In genomic region chr9:88310310-88310980, GRCh38 we compare ENCODE assay signal across 1 cellular context.
TF ChIP-seq lines count a peak whose summit lies in the region.

No MANE protein-coding gene starts in this region.

TF ChIP-seq in K562, 482 proteins besides CTCF, POLR2A, EP300 and RAD21 (continued from another document):
- no peak for TF ChIP-seq ZNF655 (CRISPR knock-in tag; IDR thresholded peaks at IDR 0.05)
- no peak for TF ChIP-seq USF1 (CRISPR knock-in tag; IDR thresholded peaks at IDR 0.05)
- TF ChIP-seq PRDM10 (IDR thresholded peaks at IDR 0.05; ENCODE audit: partially characterized antibody) = peak; percentile 82
- no peak for TF ChIP-seq EWSR1 (IDR thresholded peaks at IDR 0.05; ENCODE audit: borderline replicate concordance, low read depth, partially characterized antibody)
- TF ChIP-seq HMGN3 (IDR thresholded peaks at IDR 0.05; ENCODE audit: borderline replicate concordance, extremely low read depth, insufficient read length, low read depth, low read length) = no peak
- no peak for TF ChIP-seq CBFA2T3 (IDR thresholded peaks at IDR 0.05)
- no peak for TF ChIP-seq HDAC2 (IDR thresholded peaks at IDR 0.05)
- no peak for TF ChIP-seq SLC30A9 (CRISPR knock-in tag; IDR thresholded peaks at IDR 0.05)
- peak; percentile 81; the same call in 1 of the 2 replicates for TF ChIP-seq MTA1 (IDR thresholded peaks at IDR 0.05; ENCODE audit: borderline replicate concordance)
- peak; percentile 85 for TF ChIP-seq CREM (IDR thresholded peaks at IDR 0.05; ENCODE audit: low read depth)
- TF ChIP-seq MLLT1 (IDR thresholded peaks at IDR 0.05) = no peak
- no peak for TF ChIP-seq MEF2A (IDR thresholded peaks at IDR 0.05; ENCODE audit: control insufficient read depth, low read depth, low read length)
- TF ChIP-seq BMI1 (IDR thresholded peaks at IDR 0.05; ENCODE audit: low read length) = no peak
- peak; percentile 42; the same call in 1 of the 2 replicates for TF ChIP-seq CREB1 (IDR thresholded peaks at IDR 0.05)
- peak; percentile 71 for TF ChIP-seq CREB1 (CRISPR knock-in tag; IDR thresholded peaks at IDR 0.05)
- peak; percentile 56; the same call in 1 of the 2 replicates for TF ChIP-seq SPI1 (IDR thresholded peaks at IDR 0.05; ENCODE audit: borderline replicate concordance, low read depth, low read length)
- TF ChIP-seq ZNF23 (CRISPR knock-in tag; IDR thresholded peaks at IDR 0.05) = no peak
- TF ChIP-seq LARP7 (IDR thresholded peaks at IDR 0.05) = no peak
- no peak for TF ChIP-seq ID3 (CRISPR knock-in tag; IDR thresholded peaks at IDR 0.05)
- no peak for TF ChIP-seq ID3 (tag; IDR thresholded peaks at IDR 0.05)
- TF ChIP-seq RBM17 (IDR thresholded peaks at IDR 0.05; ENCODE audit: borderline replicate concordance, low read depth, low read length) = no peak
- TF ChIP-seq IRF1 (CRISPR knock-in tag; IDR thresholded peaks at IDR 0.05; ENCODE audit: borderline replicate concordance) = no peak
- TF ChIP-seq E2F4 (CRISPR knock-in tag; IDR thresholded peaks at IDR 0.05; ENCODE audit: low read depth) = no peak
- TF ChIP-seq TFAP4 (CRISPR knock-in tag; IDR thresholded peaks at IDR 0.05; ENCODE audit: borderline replicate concordance) = peak; percentile 62
- TF ChIP-seq ZNF668 (CRISPR knock-in tag; IDR thresholded peaks at IDR 0.05) = no peak
- no peak for TF ChIP-seq BACH1 (tag; IDR thresholded peaks at IDR 0.05)
- no peak for TF ChIP-seq TAF15 (IDR thresholded peaks at IDR 0.05; ENCODE audit: low read depth, low read length)
- no peak for TF ChIP-seq MEF2D (tag; conservative IDR thresholded peaks at IDR 0.05; ENCODE audit: low read depth)
- no peak for TF ChIP-seq ILF3 (IDR thresholded peaks at IDR 0.05; ENCODE audit: borderline replicate concordance)
- TF ChIP-seq GMEB1 (CRISPR knock-in tag; IDR thresholded peaks at IDR 0.05) = no peak
- TF ChIP-seq GTF3C2 (IDR thresholded peaks at IDR 0.05; ENCODE audit: borderline replicate concordance, extremely low read depth, insufficient read length) = no peak
- no peak for TF ChIP-seq STAT5B (CRISPR knock-in tag; IDR thresholded peaks at IDR 0.05)
- TF ChIP-seq NELFE (IDR thresholded peaks at IDR 0.05; ENCODE audit: insufficient read depth, insufficient read length) = no peak
- TF ChIP-seq ZNF75A (CRISPR knock-in tag; IDR thresholded peaks at IDR 0.05) = no peak
- TF ChIP-seq SMARCC2 (IDR thresholded peaks at IDR 0.05; ENCODE audit: low read depth) = no peak
- 0 out of 2 replicates have a peak, but pooled peaks have one; percentile 51 for TF ChIP-seq ZBTB12 (CRISPR knock-in tag; IDR thresholded peaks at IDR 0.05)
